8 cellular contexts compared by ENCODE assay signal in genomic region chr2:101012706-101013181, GRCh38.
DNase-seq lines count a peak whose midpoint lies in the region; ATAC-seq and TF ChIP-seq lines count a peak whose summit lies in the region.

No MANE protein-coding gene starts in this region.

- ATAC-seq in stimulated activated naive B cell treated with anti-CD40 and anti-IgM and Interleukin-4, amounts not matched to agents 10 μg/mL and 1 μg/mL and 100 μg/mL, for 72 hours (replicated peaks): no peak

- TF ChIP-seq CTCF in AG10803 (conservative IDR thresholded peaks at IDR 0.05; ENCODE audit: low read length): peak; percentile 83

- no peaks in the 10 kb centered on the region for H3K27me3 Mint-ChIP-seq in stimulated activated naive B cell treated with anti-CD40 and anti-IgM and Interleukin-4, amounts not matched to agents 10 μg/mL and 1 μg/mL and 100 μg/mL, for 72 hours

- no peak overlapping the region for H3K4me3 ChIP-seq in AG10803 (ENCODE audit: low read length)

- DNase-seq in AG10803 (ENCODE audit: low read depth) (peak; percentile 42), GM03348 (ENCODE audit: low spot score) (peak; percentile 52), NCI-H345 (lab: John Stamatoyannopoulos, UW) (peak; percentile 51), astrocyte of the hippocampus (ENCODE audit: low read depth, low spot score) (peak; percentile 63), islet precursor cell (peak; percentile 52), 8988T (no peak), iPS-NIHi7 (ENCODE audit: extremely low spot score) (no peak)
- DNase-seq in stimulated activated naive B cell treated with anti-CD40 and anti-IgM and Interleukin-4, amounts not matched to agents 10 μg/mL and 1 μg/mL and 100 μg/mL, for 72 hours: no peak

- H3K4me1 Mint-ChIP-seq in stimulated activated naive B cell treated with anti-CD40 and anti-IgM and Interleukin-4, amounts not matched to agents 10 μg/mL and 1 μg/mL and 100 μg/mL, for 72 hours: peaks cover 32 to 50% of the 10 kb centered on the region in 2 donors

- H3K4me3 Mint-ChIP-seq in stimulated activated naive B cell treated with anti-CD40 and anti-IgM and Interleukin-4, amounts not matched to agents 10 μg/mL and 1 μg/mL and 100 μg/mL, for 72 hours: peak overlapping the region in 1 of 2 donors; percentile 13

- H3K27ac Mint-ChIP-seq in stimulated activated naive B cell treated with anti-CD40 and anti-IgM and Interleukin-4, amounts not matched to agents 10 μg/mL and 1 μg/mL and 100 μg/mL, for 72 hours: peak overlapping the region; percentile 84

- peaks cover 42 to 55% of the 10 kb centered on the region in 2 donors for H3K36me3 Mint-ChIP-seq in stimulated activated naive B cell treated with anti-CD40 and anti-IgM and Interleukin-4, amounts not matched to agents 10 μg/mL and 1 μg/mL and 100 μg/mL, for 72 hours

- peaks cover 0 to 2% of the 10 kb centered on the region in 2 donors for H3K9me3 Mint-ChIP-seq in stimulated activated naive B cell treated with anti-CD40 and anti-IgM and Interleukin-4, amounts not matched to agents 10 μg/mL and 1 μg/mL and 100 μg/mL, for 72 hours

Comparison
In these comparisons a context has a peak if more than half of its experiments do, and no peak if none do; other contexts are left out.
1. DNase-seq: peak in AG10803 (single experiment), GM03348 (single experiment), NCI-H345 (single experiment), astrocyte of the hippocampus (single experiment) and islet precursor cell (single experiment); none in stimulated activated naive B cell treated with anti-CD40 and anti-IgM and Interleukin-4, amounts not matched to agents 10 μg/mL and 1 μg/mL and 100 μg/mL, for 72 hours (single experiment), 8988T (single experiment) and iPS-NIHi7 (single experiment).